8 cellular contexts compared by ENCODE assay signal in the genomic region with DNA sequence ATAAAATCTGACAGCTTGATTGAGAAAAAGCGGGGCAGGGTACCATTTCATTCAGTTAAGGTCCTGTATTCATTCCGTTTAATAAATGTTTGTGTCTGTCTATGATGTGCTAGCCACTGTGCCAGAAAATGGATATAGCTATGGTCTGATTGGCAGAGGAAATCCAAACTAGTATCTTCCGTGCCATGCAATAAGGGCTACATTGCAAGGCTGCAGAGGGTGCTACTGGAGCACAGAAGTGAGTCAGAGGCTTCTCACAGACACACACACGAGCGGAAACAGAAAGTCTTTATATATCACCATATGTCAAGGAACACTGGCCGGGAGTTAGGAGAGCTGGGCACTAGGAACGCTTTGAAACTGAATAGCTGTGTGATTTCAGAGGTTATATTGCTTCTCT. TPM values are rescaled to one million over a fixed set of nuclear protein-coding genes. Genes with fewer than 3 reads are reported as not detected.
A peak's percentile ranks its signal among the peaks of the same experiment; 100 is the strongest.
DNase-seq lines count a peak whose midpoint lies in the region; ATAC-seq and TF ChIP-seq lines count a peak whose summit lies in the region.
"Not testable (repeated sequence)": the region's sequence is repeated elsewhere in the genome, so short reads cannot be mapped to it uniquely, and the experiment has no call there.

No MANE protein-coding gene starts in this region.

- H3K4me3 ChIP-seq in CD8-positive, alpha-beta memory T cell (ENCODE audit: low read length), result peak overlapping the region; percentile 76
- H3K4me3 ChIP-seq in fibroblast of the aortic adventitia (ENCODE audit: low read depth, low read length) (peak overlapping the region; percentile 84), mucosa of stomach (ENCODE audit: low read length) (peak overlapping the region; percentile 40)

- H3K27ac Mint-ChIP-seq in CD8-positive, alpha-beta memory T cell, result peak overlapping the region; percentile 88 to 97 (median 96)

- H3K4me3 Mint-ChIP-seq in CD8-positive, alpha-beta memory T cell, result peak overlapping the region; percentile 96 to 100 (median 97)

- CTCF ChIA-PET in CD8-positive, alpha-beta memory T cell (lab: Charles Lee), result not testable (repeated sequence)

- not testable (repeated sequence) for H3K4me1 ChIP-seq in CD8-positive, alpha-beta memory T cell (ENCODE audit: insufficient read depth, low read length); mucosa of stomach (ENCODE audit: control insufficient read depth, insufficient read depth, low read length)

- not testable (repeated sequence) for H3K9me3 Mint-ChIP-seq in CD8-positive, alpha-beta memory T cell

- H3K27ac ChIP-seq in CD8-positive, alpha-beta memory T cell (ENCODE audit: low read depth, low read length), result peak overlapping the region; percentile 75

- H3K9me3 ChIP-seq in CD8-positive, alpha-beta memory T cell (ENCODE audit: low read length); mucosa of stomach (ENCODE audit: control insufficient read depth, low read length): not testable (repeated sequence)

- POLR2A ChIA-PET in CD8-positive, alpha-beta memory T cell (lab: Charles Lee), result not testable (repeated sequence)

- H3K27me3 Mint-ChIP-seq in CD8-positive, alpha-beta memory T cell, result not testable (repeated sequence)

- peaks cover 5 to 11% (median 9%) of the 10 kb centered on the region in 3 donors for H3K4me1 Mint-ChIP-seq in CD8-positive, alpha-beta memory T cell

- H3K27me3 ChIP-seq in CD8-positive, alpha-beta memory T cell (ENCODE audit: insufficient read depth, low read length, poor library complexity, severe bottlenecking); mucosa of stomach (ENCODE audit: control insufficient read depth, insufficient read depth, low read length): not testable (repeated sequence)

- not testable (repeated sequence) for H3K36me3 ChIP-seq in CD8-positive, alpha-beta memory T cell (ENCODE audit: insufficient read depth, low read length); mucosa of stomach (ENCODE audit: control insufficient read depth, insufficient read depth, low read length)

- H3K36me3 Mint-ChIP-seq in CD8-positive, alpha-beta memory T cell, result not testable (repeated sequence)

- peak overlapping the region; percentile 74 for H3K9ac ChIP-seq in mucosa of stomach (ENCODE audit: low read length)

- peak; percentile 45 for ATAC-seq in GM21515 (IDR thresholded peaks at IDR 0.05; ENCODE audit: unreplicated experiment)

- TF ChIP-seq CTCF in fibroblast of the aortic adventitia (IDR thresholded peaks at IDR 0.05; ENCODE audit: insufficient read depth, low read length), result not testable (repeated sequence)

- DNase-seq in CD8-positive, alpha-beta memory T cell, result peak in 4 of 5 donors; percentile 6 to 57 (median 32)
- DNase-seq in HK-2 (ENCODE audit: unreplicated experiment) (peak; percentile 52), RPMI8226 (peak; percentile 57), fibroblast of the aortic adventitia (ENCODE audit: low read depth) (peak; percentile 77)
- peak; percentile 37 for DNase-seq in activated naive CD4-positive, alpha-beta T cell treated with anti-CD3 and anti-CD28 coated beads, Interleukin-2, amount 50 U/mL, for 16 hours
- DNase-seq in stimulated activated CD8-positive, alpha-beta memory T cell treated with anti-CD3 and anti-CD28 coated beads, Interleukin-2, amount 100 ng/mL, for 1 hour (ENCODE audit: low read depth in 2 of 2), result peak; percentile 12 to 14

RNA-seq across cellular contexts. Expression of a gene that starts 29.3 kb away (rescaled TPM):
- 1 to 10 TPM; 5.1 TPM for total RNA-seq in CD8-positive, alpha-beta memory T cell
- 0.23 TPM for polyA plus RNA-seq in CD8-positive, alpha-beta memory T cell
- 4.2 and 7.0 TPM in 2 replicates for total RNA-seq in fibroblast of the aortic adventitia (ENCODE audit: low replicate concordance)

Comparison
In these comparisons a context has a peak if more than half of its experiments do, and no peak if none do; other contexts are left out.
1. Peak in every context shown above with its lines: DNase-seq, ATAC-seq, H3K4me3 ChIP-seq and H3K27ac ChIP-seq.
2. DNase-seq: peak in every context shown above with its lines; median percentile 77 in fibroblast of the aortic adventitia; 57 in RPMI8226; 52 in HK-2; 37 in activated naive CD4-positive, alpha-beta T cell treated with anti-CD3 and anti-CD28 coated beads, Interleukin-2, amount 50 U/mL, for 16 hours; 32 in CD8-positive, alpha-beta memory T cell; 13 in stimulated activated CD8-positive, alpha-beta memory T cell treated with anti-CD3 and anti-CD28 coated beads, Interleukin-2, amount 100 ng/mL, for 1 hour.